In genomic region chr11:33387586-33387985, GRCh38 we compare ENCODE assay signal across 15 cellular contexts. TPM values are rescaled to one million over a fixed set of nuclear protein-coding genes. Genes with fewer than 3 reads are reported as not detected.
A peak's percentile ranks its signal among the peaks of the same experiment; 100 is the strongest.
DNase-seq lines count a peak whose midpoint lies in the region; ATAC-seq and TF ChIP-seq lines count a peak whose summit lies in the region.
"Had no signal": no experiment of that assay in that cellular context is flagged by ENCODE, and none has a peak within 500 bp of the region (broad histone marks: within the 10 kb centered on the region; RNA-seq: fewer than 3 reads in every experiment).

No MANE protein-coding gene starts in this region.

- ATAC-seq in GM21390 (IDR thresholded peaks at IDR 0.05; ENCODE audit: unreplicated experiment) (peak; percentile 43), HG03196 (IDR thresholded peaks at IDR 0.05; ENCODE audit: unreplicated experiment) (peak; percentile 27), GM18517 (IDR thresholded peaks at IDR 0.05; ENCODE audit: unreplicated experiment) (no peak)
- ATAC-seq: sciatic nerve; stimulated activated naive CD8-positive, alpha-beta T cell treated with anti-CD3 and anti-CD28 coated beads, Interleukin-15, Interleukin-2, amounts not matched to agents 100 U/mL and 50 U/mL, for 24 hours; WTC11 had no signal

- DNase-seq in GM03348 (ENCODE audit: low spot score) (peak; percentile 16), occipital lobe (lab: John Stamatoyannopoulos, UW) (no peak), NCI-H1092 (lab: John Stamatoyannopoulos, UW) (no peak), GOT3 (lab: John Stamatoyannopoulos, UW) (no peak)
- DNase-seq: NCI-H2029 treated with DMSO at 0.1 percent for 48 hours; stimulated activated CD4-positive, alpha-beta T cell treated with anti-CD3 and anti-CD28 coated beads, Interleukin-4, amount 100 ng/mL, for 4 hours; stimulated activated naive CD8-positive, alpha-beta T cell treated with anti-CD3 and anti-CD28 coated beads, Interleukin-15, Interleukin-2, amounts not matched to agents 100 U/mL and 50 U/mL, for 24 hours had no signal

- H3K27me3 ChIP-seq in SU-DHL-6 (ENCODE audit: low read length): no peaks in the 10 kb centered on the region

- peak overlapping the region; percentile 78 for H3K27ac ChIP-seq in SU-DHL-6 (ENCODE audit: low read depth, low read length)
- H3K27ac ChIP-seq: KMS-11, SK-N-MC had no signal

- H3K4me2 ChIP-seq in SU-DHL-6 (ENCODE audit: low read depth, low read length, poor library complexity, severe bottlenecking): peak overlapping the region; percentile 58
- H3K4me2 ChIP-seq: KMS-11 had no signal

- peaks cover 23% of the 10 kb centered on the region; the same call in 1 of the 2 replicates for H3F3A ChIP-seq in SU-DHL-6 (ENCODE audit: insufficient read depth)

- no peaks in the 10 kb centered on the region for H4K20me1 ChIP-seq in SU-DHL-6 (ENCODE audit: low read depth, low read length)

- H3K9me3 ChIP-seq in SU-DHL-6 (ENCODE audit: insufficient read depth, low read length): no peaks in the 10 kb centered on the region

- no peak for TF ChIP-seq CTCF in SU-DHL-6 (IDR thresholded peaks at IDR 0.05; ENCODE audit: insufficient read depth, low read length, poor library complexity, severe bottlenecking)

- peak overlapping the region; percentile 29 for H3K4me3 ChIP-seq in SU-DHL-6 (ENCODE audit: insufficient read depth, low read length, poor library complexity, severe bottlenecking)
- H3K4me3 ChIP-seq: SK-N-MC had no signal

- no peaks in the 10 kb centered on the region for H3K36me3 ChIP-seq in SU-DHL-6 (ENCODE audit: low read length)

- H3K9ac ChIP-seq in SU-DHL-6 (ENCODE audit: low read length): no peak overlapping the region
- H3K9ac ChIP-seq: KMS-11 had no signal

- H3K9me2 ChIP-seq in SU-DHL-6 (replicated peaks; ENCODE audit: insufficient read depth, low read length): no peaks in the 10 kb centered on the region

- H2AFZ ChIP-seq in SU-DHL-6 (ENCODE audit: low read depth, low read length, severe bottlenecking): no peak overlapping the region

- no peaks in the 10 kb centered on the region for H3K79me2 ChIP-seq in SU-DHL-6 (ENCODE audit: insufficient read depth, low read length)

RNA-seq across cellular contexts. Expression of gene KIAA1549L, which starts 11.7 kb away (rescaled TPM):
- 41.2 TPM for total RNA-seq in occipital lobe
